ENCODE assay signal across 27 cellular contexts in the genomic region with DNA sequence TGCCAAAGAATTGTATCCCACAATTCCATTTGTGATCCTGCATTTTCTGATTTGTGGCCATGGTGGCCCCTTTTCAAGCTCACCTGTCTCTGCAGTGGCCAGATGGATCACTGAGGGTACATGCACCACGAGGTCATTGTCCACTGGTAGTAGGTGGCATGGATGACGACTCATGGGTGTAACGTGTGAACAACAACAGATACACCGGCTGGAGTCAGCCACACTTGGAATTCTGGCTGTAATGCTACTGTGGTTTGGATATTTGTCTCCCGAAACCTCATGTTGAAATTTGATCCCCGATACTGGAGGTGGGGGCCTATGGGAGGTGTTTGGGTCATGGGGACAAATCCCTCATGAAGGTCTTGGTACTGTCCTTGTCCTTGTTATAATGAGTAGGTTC.
DNase-seq lines count a peak whose midpoint lies in the region; ATAC-seq, FAIRE-seq and TF ChIP-seq lines count a peak whose summit lies in the region.
"Had no signal": no experiment of that assay in that cellular context is flagged by ENCODE, and none has a peak within 500 bp of the region (broad histone marks: within the 10 kb centered on the region; RNA-seq: fewer than 3 reads in every experiment).

No MANE protein-coding gene starts in this region.

- TF ChIP-seq CTCF in astrocyte (IDR thresholded peaks at IDR 0.05; ENCODE audit: insufficient read depth, low read depth, low read length) (no peak), neural progenitor cell (IDR thresholded peaks at IDR 0.05) (no peak), pancreas (IDR thresholded peaks at IDR 0.05) (no peak)

- FAIRE-seq in astrocyte (lab: Jason Lieb, UNC) (no peak), pancreas (lab: Jason Lieb, UNC) (no peak)
- FAIRE-seq: colon, GM18507 had no signal

- no peaks in the 10 kb centered on the region for H3K27me3 ChIP-seq in CD4-positive, CD25-positive, alpha-beta regulatory T cell (ENCODE audit: control insufficient read depth, insufficient read depth, low read length)
- H3K27me3 ChIP-seq in GM23248 (replicated peaks; ENCODE audit: insufficient read depth) (no peaks in the 10 kb centered on the region), astrocyte (ENCODE audit: insufficient read depth, low read length) (no peaks in the 10 kb centered on the region), neural progenitor cell (no peaks in the 10 kb centered on the region), pancreas (no peaks in the 10 kb centered on the region)
- H3K27me3 ChIP-seq: tibial nerve had no signal

- no peak overlapping the region for H3K4me2 ChIP-seq in GM23248 (ENCODE audit: unreplicated experiment)
- no peak overlapping the region for H3K4me2 ChIP-seq in astrocyte (ENCODE audit: low read length)
- no peak overlapping the region for H3K4me2 ChIP-seq in neural progenitor cell

- H3K9me3 ChIP-seq in CD4-positive, CD25-positive, alpha-beta regulatory T cell (ENCODE audit: control insufficient read depth in 2 of 2, low read length in 2 of 2), result no peaks in the 10 kb centered on the region
- H3K9me3 ChIP-seq in GM23248 (ENCODE audit: low read depth) (no peaks in the 10 kb centered on the region), astrocyte (ENCODE audit: insufficient read depth, low read depth, low read length) (peaks cover 3% of the 10 kb centered on the region), neural progenitor cell (ENCODE audit: low read depth) (no peaks in the 10 kb centered on the region), pancreas (no peaks in the 10 kb centered on the region)
- H3K9me3 ChIP-seq: left ventricle myocardium inferior, neutrophil, tibial nerve had no signal

- H3K27me3 Mint-ChIP-seq in CD4-positive, CD25-positive, alpha-beta regulatory T cell, result no peaks in the 10 kb centered on the region
- no peaks in the 10 kb centered on the region for H3K27me3 Mint-ChIP-seq in astrocyte (ENCODE audit: low read depth, unreplicated experiment)
- peaks cover 6% of the 10 kb centered on the region for H3K27me3 Mint-ChIP-seq in neural progenitor cell (ENCODE audit: insufficient read depth, low read depth)
- H3K27me3 Mint-ChIP-seq: activated T-helper 17 cell treated with anti-CD3 and anti-CD28 coated beads, Interleukin-2, amount 50 U/mL, for 72 hours had no signal

- intact Hi-C loops in pancreas (cut with DNase I), result no loop called here

- H2AFZ ChIP-seq in GM23248 (no peak overlapping the region), astrocyte (ENCODE audit: low read depth, low read length) (no peak overlapping the region), neural progenitor cell (replicated peaks) (no peak overlapping the region)

- no peak for ATAC-seq in CD4-positive, CD25-positive, alpha-beta regulatory T cell (ENCODE audit: low read depth in 2 of 2)
- ATAC-seq in pancreas, result no peak
- ATAC-seq: activated T-helper 17 cell treated with anti-CD3 and anti-CD28 coated beads, Interleukin-2, amount 50 U/mL, for 72 hours; sciatic nerve had no signal

- H3K9me3 Mint-ChIP-seq in CD4-positive, CD25-positive, alpha-beta regulatory T cell, result no peaks in the 10 kb centered on the region
- H3K9me3 Mint-ChIP-seq in astrocyte (ENCODE audit: unreplicated experiment) (peaks cover 2% of the 10 kb centered on the region), neural progenitor cell (peaks cover 13% of the 10 kb centered on the region)
- H3K9me3 Mint-ChIP-seq: activated CD4-positive, alpha-beta memory T cell treated with anti-CD3 and anti-CD28 coated beads, Interleukin-2, amount 10 ng/mL, durations not matched to agents 7 days and 5 days; activated T-helper 17 cell treated with anti-CD3 and anti-CD28 coated beads, Interleukin-2, amount 50 U/mL, for 72 hours had no signal

- peak overlapping the region in 3 of 4 donors; percentile 20 to 84 (median 43) for H3K4me3 Mint-ChIP-seq in CD4-positive, CD25-positive, alpha-beta regulatory T cell
- H3K4me3 Mint-ChIP-seq in astrocyte (ENCODE audit: unreplicated experiment), result no peak overlapping the region
- H3K4me3 Mint-ChIP-seq in neural progenitor cell, result peak overlapping the region; percentile 53
- H3K4me3 Mint-ChIP-seq: activated CD4-positive, alpha-beta memory T cell treated with anti-CD3 and anti-CD28 coated beads, Interleukin-2, amount 10 ng/mL, durations not matched to agents 7 days and 5 days had no signal

- peaks cover 8 to 41% (median 20%) of the 10 kb centered on the region in 4 donors for H3K4me1 Mint-ChIP-seq in CD4-positive, CD25-positive, alpha-beta regulatory T cell
- H3K4me1 Mint-ChIP-seq in astrocyte (ENCODE audit: low read depth, unreplicated experiment) (peaks cover 8% of the 10 kb centered on the region), neural progenitor cell (peaks cover 14% of the 10 kb centered on the region)

- in situ Hi-C loops in GM23248 (cut with MboI), result no loop called here

- no peak overlapping the region for H3K27ac ChIP-seq in CD4-positive, CD25-positive, alpha-beta regulatory T cell (ENCODE audit: insufficient read depth, low read length, poor library complexity, severe bottlenecking)
- H3K27ac ChIP-seq in GM23248, result no peak overlapping the region
- H3K27ac ChIP-seq in astrocyte (ENCODE audit: low read depth, low read length), result no peak overlapping the region
- H3K27ac ChIP-seq in neural progenitor cell, result no peak overlapping the region
- no peak overlapping the region for H3K27ac ChIP-seq in pancreas
- H3K27ac ChIP-seq: left ventricle myocardium inferior, neutrophil, tibial nerve had no signal

- no peaks in the 10 kb centered on the region for H3K36me3 Mint-ChIP-seq in CD4-positive, CD25-positive, alpha-beta regulatory T cell
- H3K36me3 Mint-ChIP-seq in astrocyte (ENCODE audit: low read depth, unreplicated experiment) (no peaks in the 10 kb centered on the region), neural progenitor cell (no peaks in the 10 kb centered on the region)

- H3K9me2 ChIP-seq in GM23248 (ENCODE audit: insufficient read depth), result no peaks in the 10 kb centered on the region

- H3K4me3 ChIP-seq in CD4-positive, CD25-positive, alpha-beta regulatory T cell (ENCODE audit: low read depth, low read length), result no peak overlapping the region
- H3K4me3 ChIP-seq in GM23248 (no peak overlapping the region), astrocyte (ENCODE audit: insufficient read depth, low read depth, low read length) (no peak overlapping the region), neural progenitor cell (no peak overlapping the region), pancreas (no peak overlapping the region)
- H3K4me3 ChIP-seq: left ventricle myocardium inferior, tibial nerve had no signal

- peaks cover 28% of the 10 kb centered on the region for H3K4me1 ChIP-seq in CD4-positive, CD25-positive, alpha-beta regulatory T cell (ENCODE audit: control insufficient read depth, insufficient read depth, low read length, poor library complexity, severe bottlenecking)
- H3K4me1 ChIP-seq in GM23248 (ENCODE audit: insufficient read depth) (peaks cover 20% of the 10 kb centered on the region), astrocyte (ENCODE audit: insufficient read depth, low read length) (peaks cover 10% of the 10 kb centered on the region), neural progenitor cell (no peaks in the 10 kb centered on the region), pancreas (peaks cover 10 to 16% (median 11%) of the 10 kb centered on the region in 3 donors)

- H3F3A ChIP-seq in GM23248 (ENCODE audit: insufficient read depth) (no peaks in the 10 kb centered on the region), neural progenitor cell (ENCODE audit: low read depth) (peaks cover 2% of the 10 kb centered on the region)

- DNase-seq in CD4-positive, CD25-positive, alpha-beta regulatory T cell, result no peak
- peak; percentile 19 for DNase-seq in GM23248
- peak; percentile 34 for DNase-seq in astrocyte (ENCODE audit: low read depth)
- DNase-seq in neural progenitor cell (ENCODE audit: low spot score), result no peak
- DNase-seq in NCI-H446 (lab: John Stamatoyannopoulos, UW), result no peak
- DNase-seq in GF-D8 (lab: John Stamatoyannopoulos, UW), result no peak
- no peak for DNase-seq in pancreas
- DNase-seq in T-helper 9 cell, result no peak
- DNase-seq: activated CD4-positive, alpha-beta memory T cell treated with anti-CD3 and anti-CD28 coated beads, Interleukin-2, amount 10 ng/mL, durations not matched to agents 7 days and 5 days; activated naive CD4-positive, alpha-beta T cell treated with anti-CD3 and anti-CD28 coated beads, Interleukin-2, amount 50 U/mL, for 16 hours; amygdala; DMS79; effector CD4-positive, alpha-beta T cell; GOT3; IMR-90; left ventricle myocardium inferior; mesendoderm; NCI-H1092 treated with DMSO at 0.1 percent for 48 hours; NCI-H187; NCI-H510A treated with DMSO at 0.1 percent for 48 hours; stimulated activated CD4-positive, alpha-beta T cell treated with anti-CD3 and anti-CD28 coated beads, Interleukin-4, amount 100 ng/mL, for 1 hour had no signal

- 80% methylated on average over 6 of the region's 6 CpGs for WGBS in GM23248 (ENCODE audit: low coverage in 1 of 2, low lambda C conversion rate in 2 of 2, missing lambda C conversion rate in 2 of 2), 2 experiments
- 83 to 88% methylated on average over 6 of the region's 6 CpGs for WGBS in pancreas, 2 donors

- H4K20me1 ChIP-seq in GM23248 (ENCODE audit: insufficient read depth), result no peaks in the 10 kb centered on the region
- H4K20me1 ChIP-seq in astrocyte (ENCODE audit: insufficient read depth, low read length), result no peaks in the 10 kb centered on the region
- no peaks in the 10 kb centered on the region for H4K20me1 ChIP-seq in neural progenitor cell (ENCODE audit: low read depth)

- peak overlapping the region in 1 of 3 donors; percentile 65 for H3K27ac Mint-ChIP-seq in CD4-positive, CD25-positive, alpha-beta regulatory T cell
- H3K27ac Mint-ChIP-seq in astrocyte (ENCODE audit: unreplicated experiment) (no peak overlapping the region), neural progenitor cell (no peak overlapping the region)

- no peaks in the 10 kb centered on the region for H3K36me3 ChIP-seq in CD4-positive, CD25-positive, alpha-beta regulatory T cell (ENCODE audit: control insufficient read depth, insufficient read depth, low read length)
- H3K36me3 ChIP-seq in GM23248 (ENCODE audit: low read depth), result no peaks in the 10 kb centered on the region
- H3K36me3 ChIP-seq in astrocyte (ENCODE audit: insufficient read depth, low read length), result no peaks in the 10 kb centered on the region
- H3K36me3 ChIP-seq in neural progenitor cell, result no peaks in the 10 kb centered on the region
- no peaks in the 10 kb centered on the region for H3K36me3 ChIP-seq in pancreas
- H3K36me3 ChIP-seq: left ventricle myocardium inferior, neutrophil, tibial nerve had no signal

- H3K9ac ChIP-seq in GM23248, result no peak overlapping the region
- no peak overlapping the region for H3K9ac ChIP-seq in astrocyte (ENCODE audit: low read length)
- no peak overlapping the region for H3K9ac ChIP-seq in neural progenitor cell

- H3K79me2 ChIP-seq in GM23248 (ENCODE audit: insufficient read depth), result no peaks in the 10 kb centered on the region
- H3K79me2 ChIP-seq in astrocyte (ENCODE audit: insufficient read depth, low read length), result no peaks in the 10 kb centered on the region
- no peaks in the 10 kb centered on the region for H3K79me2 ChIP-seq in neural progenitor cell (ENCODE audit: low read depth)

Comparison
In these comparisons a context has a peak if more than half of its experiments do, and no peak if none do; other contexts are left out.
1. DNase-seq: peak in GM23248 (single experiment) and astrocyte (single experiment); none in CD4-positive, CD25-positive, alpha-beta regulatory T cell (0 of 3), neural progenitor cell (single experiment), NCI-H446 (0 of 2), GF-D8 (single experiment), pancreas (0 of 6) and T-helper 9 cell (single experiment).